Comparison of ENCODE assay signal across 9 cellular contexts in the genomic region with DNA sequence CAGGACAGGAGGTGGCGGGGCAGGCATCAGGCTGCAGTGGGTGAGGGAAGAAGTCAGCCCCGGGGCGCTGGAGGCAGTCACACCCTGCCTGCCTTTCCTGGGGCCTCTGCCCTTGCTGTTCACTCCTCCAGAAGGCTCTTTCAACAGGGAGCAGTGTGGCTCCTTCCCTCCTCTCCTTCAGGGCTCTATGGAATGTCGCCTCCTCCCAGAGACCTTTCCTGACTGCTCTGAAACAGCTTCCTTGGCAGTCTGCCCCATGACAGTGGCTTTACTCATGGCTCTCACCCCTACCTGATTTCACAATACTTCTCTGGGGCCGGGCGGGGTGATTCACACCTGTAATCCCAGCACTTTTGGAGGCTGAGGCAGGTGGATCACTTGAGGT. TPM values are rescaled to one million over a fixed set of nuclear protein-coding genes. Genes with fewer than 3 reads are reported as not detected.
DNase-seq lines count a peak whose midpoint lies in the region; ATAC-seq, FAIRE-seq and TF ChIP-seq lines count a peak whose summit lies in the region.
"Had no signal": no experiment of that assay in that cellular context is flagged by ENCODE, and none has a peak within 500 bp of the region (broad histone marks: within the 10 kb centered on the region; RNA-seq: fewer than 3 reads in every experiment).

No MANE protein-coding gene starts in this region.

- SMC1A ChIA-PET in GM12878 (lab: Charles Lee; ENCODE audit: uncharacterized antibody, unreplicated experiment): interaction anchor here (1.3 to 1.9 kb wide), 2 partner anchors 10 to 16 kb away, joined by 3 to 10 read pairs; no protein-coding TSS in a partner anchor

- no peak overlapping the region for H4K8ac ChIP-seq in mesenchymal stem cell (ENCODE audit: low read length)

- peak in 3 of 10 experiments; percentile 43 to 55 (median 49) for DNase-seq in CD4-positive, alpha-beta T cell
- no peak for DNase-seq in GM12878 (ENCODE audit: low read depth, low spot score)
- peak; percentile 90 for DNase-seq in mesenchymal stem cell
- no peak for DNase-seq in Karpas-422
- no peak for DNase-seq in cerebellar cortex (ENCODE audit: low spot score)
- DNase-seq in A673 (ENCODE audit: low spot score): no peak

- no peak overlapping the region for H3K4me2 ChIP-seq in OCI-LY1 (ENCODE audit: low read length)
- no peak overlapping the region; the same call in 1 of the 2 replicates for H3K4me2 ChIP-seq in GM12878 (ENCODE audit: control insufficient read depth, insufficient read depth)
- H3K4me2 ChIP-seq in mesenchymal stem cell (ENCODE audit: low read length, poor library complexity, severe bottlenecking): peak overlapping the region; percentile 4
- H3K4me2 ChIP-seq in Karpas-422 (ENCODE audit: low read depth, low read length, poor library complexity, severe bottlenecking): no peak overlapping the region

- peak overlapping the region in 1 of 2 experiments; percentile 68 for H3K18ac ChIP-seq in mesenchymal stem cell (ENCODE audit: low read depth in 1 of 2, low read length in 2 of 2)

- FAIRE-seq in GM12878 (lab: Jason Lieb, UNC): no peak
- FAIRE-seq: endometrium had no signal

- 59% methylated on average over 6 of the region's 6 CpGs for WGBS in GM12878 (ENCODE audit: insufficient coverage, insufficient replicate concordance, low lambda C conversion rate, missing lambda C conversion rate)
- 39% methylated on average over 6 of the region's 6 CpGs for WGBS in mesenchymal stem cell

- no peak overlapping the region for H2AK5ac ChIP-seq in mesenchymal stem cell (ENCODE audit: low read length, severe bottlenecking)

- H2BK120ac ChIP-seq in mesenchymal stem cell (ENCODE audit: low read depth, low read length): no peak overlapping the region

- TF ChIP-seq CTCF in CD4-positive, alpha-beta T cell (IDR thresholded peaks at IDR 0.05): no peak
- TF ChIP-seq CTCF in OCI-LY1 (IDR thresholded peaks at IDR 0.05; ENCODE audit: low read length) (no peak), GM12878 (IDR thresholded peaks at IDR 0.05 in 2 of 3, conservative IDR thresholded peaks at IDR 0.05 in 1 of 3; ENCODE audit: control insufficient read depth in 2 of 3, extremely low read depth in 1 of 3, insufficient read depth in 1 of 3, low read depth in 3 of 3, low read length in 3 of 3) (no peak), A673 (conservative IDR thresholded peaks at IDR 0.05; ENCODE audit: low read depth, low read length) (no peak)

- TF ChIP-seq RAD21 in GM12878 (IDR thresholded peaks at IDR 0.05; ENCODE audit: insufficient read depth, low read depth, low read length): no peak

- H3K4me3 ChIP-seq in OCI-LY1 (ENCODE audit: low read depth, low read length, poor library complexity, severe bottlenecking): no peak overlapping the region
- no peak overlapping the region for H3K4me3 ChIP-seq in GM12878
- no peak overlapping the region for H3K4me3 ChIP-seq in mesenchymal stem cell (ENCODE audit: insufficient read depth in 1 of 2, low read depth in 1 of 2, low read length in 2 of 2)
- H3K4me3 ChIP-seq in Karpas-422 (ENCODE audit: low read length): no peak overlapping the region
- no peak overlapping the region for H3K4me3 ChIP-seq in A673 (ENCODE audit: low read depth, low read length, poor library complexity, severe bottlenecking)

- H3K36me3 ChIP-seq in OCI-LY1 (ENCODE audit: insufficient read depth, low read length): peaks cover 5% of the 10 kb centered on the region; the same call in 1 of the 2 replicates
- peaks cover 3 to 10% of the 10 kb centered on the region in 2 experiments; a peak in 2 of 4 replicates for H3K36me3 ChIP-seq in GM12878 (ENCODE audit: control insufficient read depth in 2 of 2, insufficient read depth in 2 of 2, low read length in 1 of 2)
- peaks cover 0 to 25% of the 10 kb centered on the region in 2 experiments for H3K36me3 ChIP-seq in mesenchymal stem cell (ENCODE audit: control insufficient read depth in 1 of 2, insufficient read depth in 2 of 2, low read depth in 1 of 2, low read length in 2 of 2)
- H3K36me3 ChIP-seq in Karpas-422 (ENCODE audit: insufficient read depth, low read length): no peaks in the 10 kb centered on the region
- no peaks in the 10 kb centered on the region for H3K36me3 ChIP-seq in A673 (ENCODE audit: insufficient read depth, low read length, poor library complexity, severe bottlenecking)

- ATAC-seq in CD4-positive, alpha-beta T cell (ENCODE audit: poor library complexity): peak; percentile 8
- ATAC-seq in GM12878 (no peak), GM21381 (IDR thresholded peaks at IDR 0.05; ENCODE audit: unreplicated experiment) (no peak)

- peaks cover 28% of the 10 kb centered on the region for H3K79me1 ChIP-seq in mesenchymal stem cell (replicated peaks; ENCODE audit: low read length, poor library complexity, severe bottlenecking)

- H3K9me3 ChIP-seq in CD4-positive, alpha-beta T cell (ENCODE audit: control insufficient read depth, low read length): no peaks in the 10 kb centered on the region
- H3K9me3 ChIP-seq in OCI-LY1 (ENCODE audit: low read length) (no peaks in the 10 kb centered on the region), GM12878 (replicated peaks; ENCODE audit: control insufficient read depth, insufficient read depth, low read length) (no peaks in the 10 kb centered on the region), mesenchymal stem cell (ENCODE audit: control insufficient read depth, low read length) (no peaks in the 10 kb centered on the region), Karpas-422 (ENCODE audit: low read length) (no peaks in the 10 kb centered on the region), A673 (ENCODE audit: low read depth, low read length, poor library complexity, severe bottlenecking) (no peaks in the 10 kb centered on the region)

- intact Hi-C loops in CD4-positive, alpha-beta T cell (cut with DNase I, micrococcal nuclease): loop anchor here in 1 of 2 experiments (2.0 to 10.0 kb wide), 3 partner anchors 16 to 252 kb away; no protein-coding TSS in a partner anchor
- intact Hi-C loops in GM12878 (cut with micrococcal nuclease; ENCODE audit: unreplicated experiment): no loop called here
- intact Hi-C loops in A673 (cut with micrococcal nuclease; ENCODE audit: unreplicated experiment): no loop called here

- H3K23ac ChIP-seq in mesenchymal stem cell (ENCODE audit: low read length in 2 of 2): no peak overlapping the region

- no peak overlapping the region for H2BK15ac ChIP-seq in mesenchymal stem cell (ENCODE audit: low read depth, poor library complexity, severe bottlenecking)

- H3K9me3 Mint-ChIP-seq in CD4-positive, alpha-beta T cell: no peaks in the 10 kb centered on the region

- H2BK5ac ChIP-seq in mesenchymal stem cell (ENCODE audit: low read depth, low read length, poor library complexity, severe bottlenecking): no peak overlapping the region

- H3F3A ChIP-seq in OCI-LY1 (ENCODE audit: insufficient read depth, low read length): no peaks in the 10 kb centered on the region

- BruUV-seq in GM12878 (replicated peaks; lab: Mats Ljungman, UMichigan): no TSS peak
- no TSS peak for BruUV-seq in A673 (replicated peaks; lab: Mats Ljungman, UMichigan)

- peaks cover 84% of the 10 kb centered on the region for H3K36me3 Mint-ChIP-seq in CD4-positive, alpha-beta T cell (ENCODE audit: low read depth)

- peak overlapping the region in 1 of 2 experiments; percentile 47 for H2BK12ac ChIP-seq in mesenchymal stem cell (ENCODE audit: low read length in 2 of 2)

- no peaks in the 10 kb centered on the region for H3K79me2 ChIP-seq in OCI-LY1 (ENCODE audit: insufficient read depth, low read length)
- H3K79me2 ChIP-seq in GM12878 (ENCODE audit: control insufficient read depth, insufficient read depth, low read length): peaks cover 78% of the 10 kb centered on the region
- no peaks in the 10 kb centered on the region for H3K79me2 ChIP-seq in Karpas-422 (ENCODE audit: low read length)

- H4K91ac ChIP-seq in mesenchymal stem cell (ENCODE audit: low read length): peak overlapping the region; percentile 9

- H4K20me1 ChIP-seq in OCI-LY1 (ENCODE audit: insufficient read depth, low read length) (no peaks in the 10 kb centered on the region), GM12878 (ENCODE audit: control insufficient read depth, insufficient read depth) (no peaks in the 10 kb centered on the region), Karpas-422 (ENCODE audit: insufficient read depth, low read depth, low read length) (peaks cover 9% of the 10 kb centered on the region; the same call in 1 of the 2 replicates)

- no peak overlapping the region for H2AFZ ChIP-seq in OCI-LY1 (ENCODE audit: low read length)
- no peak overlapping the region for H2AFZ ChIP-seq in GM12878 (ENCODE audit: control insufficient read depth, low read depth, low read length)
- no peak overlapping the region for H2AFZ ChIP-seq in mesenchymal stem cell (ENCODE audit: low read depth, low read length)
- H2AFZ ChIP-seq in Karpas-422 (ENCODE audit: low read length): no peak overlapping the region

- H3K4me1 ChIP-seq in OCI-LY1 (ENCODE audit: insufficient read depth, low read length, severe bottlenecking): peaks cover 74% of the 10 kb centered on the region
- peaks cover 82% of the 10 kb centered on the region for H3K4me1 ChIP-seq in GM12878 (ENCODE audit: control insufficient read depth, insufficient read depth, low read length)
- H3K4me1 ChIP-seq in mesenchymal stem cell (ENCODE audit: control insufficient read depth, insufficient read depth, low read depth, low read length): peaks cover 40% of the 10 kb centered on the region
- peaks cover 28% of the 10 kb centered on the region for H3K4me1 ChIP-seq in Karpas-422 (ENCODE audit: low read length)
- H3K4me1 ChIP-seq in A673 (ENCODE audit: insufficient read depth, low read length, poor library complexity, severe bottlenecking): peaks cover 11% of the 10 kb centered on the region

- CTCF ChIA-PET in CD4-positive, alpha-beta T cell (lab: Charles Lee): interaction anchor here (1.2 to 6.7 kb wide), 2 partner anchors 8 to 10 kb away, joined by 3 to 166 read pairs; a partner anchor contains a TSS
- CTCF ChIA-PET in GM12878 (lab: Yijun Ruan, JAX) (interaction anchor here (1.0 to 16.2 kb wide), 4 partner anchors 8 to 25 kb away, joined by 3 to 492 read pairs (median 6); no protein-coding TSS in a partner anchor), A673 (lab: Charles Lee) (interaction anchor here (0.5 kb wide), 1 partner anchor 292 kb away, joined by 3 read pairs; no protein-coding TSS in a partner anchor)

- no peak for TF ChIP-seq POLR2A in GM12878 (IDR thresholded peaks at IDR 0.05; ENCODE audit: low read depth, low read length)

- peak overlapping the region; percentile 97 for H3K27ac Mint-ChIP-seq in CD4-positive, alpha-beta T cell

- H3K14ac ChIP-seq in mesenchymal stem cell (ENCODE audit: low read length in 2 of 2): peak overlapping the region in 1 of 2 experiments; percentile 83

- H3K9ac ChIP-seq in OCI-LY1 (ENCODE audit: low read length): no peak overlapping the region
- H3K9ac ChIP-seq in GM12878 (ENCODE audit: control insufficient read depth, insufficient read depth, low read length): no peak overlapping the region; the same call in 1 of the 2 replicates
- no peak overlapping the region for H3K9ac ChIP-seq in mesenchymal stem cell (ENCODE audit: low read length)
- no peak overlapping the region for H3K9ac ChIP-seq in Karpas-422 (ENCODE audit: low read length)

- no peaks in the 10 kb centered on the region for H3K27me3 Mint-ChIP-seq in CD4-positive, alpha-beta T cell

- RAD21 ChIA-PET in GM12878 (lab: Charles Lee; ENCODE audit: unreplicated experiment): no interaction called here

- in situ Hi-C loops in GM12878 (cut with MboI): no loop called here

- H3K9me2 ChIP-seq in OCI-LY1 (ENCODE audit: low read depth, low read length) (no peaks in the 10 kb centered on the region), Karpas-422 (replicated peaks; ENCODE audit: insufficient read depth, low read length) (no peaks in the 10 kb centered on the region)

- no peaks in the 10 kb centered on the region for H3K27me3 ChIP-seq in CD4-positive, alpha-beta T cell (ENCODE audit: control insufficient read depth, insufficient read depth, low read length)
- H3K27me3 ChIP-seq in OCI-LY1 (ENCODE audit: insufficient read depth, low read length) (no peaks in the 10 kb centered on the region), GM12878 (replicated peaks in 1 of 2; ENCODE audit: control insufficient read depth in 2 of 2, insufficient read depth in 2 of 2, low read length in 1 of 2) (no peaks in the 10 kb centered on the region), mesenchymal stem cell (ENCODE audit: control insufficient read depth in 1 of 2, insufficient read depth in 1 of 2, low read length in 2 of 2) (no peaks in the 10 kb centered on the region), Karpas-422 (ENCODE audit: low read length) (no peaks in the 10 kb centered on the region), A673 (replicated peaks; ENCODE audit: insufficient read depth, low read depth, low read length, poor library complexity) (no peaks in the 10 kb centered on the region)

- no peak overlapping the region for H3K4ac ChIP-seq in mesenchymal stem cell (ENCODE audit: low read depth in 1 of 2, low read length in 2 of 2)

- TF ChIP-seq EP300 in GM12878 (IDR thresholded peaks at IDR 0.05; ENCODE audit: borderline replicate concordance in 1 of 2, control insufficient read depth in 1 of 2, low read depth in 2 of 2, low read length in 2 of 2): no peak

- H3K4me3 Mint-ChIP-seq in CD4-positive, alpha-beta T cell: peak overlapping the region; percentile 90

- POLR2A ChIA-PET in CD4-positive, alpha-beta T cell (lab: Charles Lee): interaction anchor here (1.0 to 34.6 kb wide), 3 partner anchors 2 to 138 kb away, joined by 3 to 1869 read pairs (median 1869); a partner anchor contains a TSS
- POLR2A ChIA-PET in GM12878 (lab: Charles Lee): interaction anchor here (0.5 to 6.5 kb wide), 2 partner anchors 6 to 211 kb away, joined by 6 to 114 read pairs; a partner anchor contains a TSS
- POLR2A ChIA-PET in A673 (lab: Charles Lee; ENCODE audit: low non-redundant PET): no interaction called here

- H3K27ac ChIP-seq in CD4-positive, alpha-beta T cell (ENCODE audit: low read depth, low read length): peak overlapping the region; percentile 94
- H3K27ac ChIP-seq in OCI-LY1 (ENCODE audit: low read depth, low read length, poor library complexity, severe bottlenecking) (peak overlapping the region; percentile 91), GM12878 (ENCODE audit: control insufficient read depth, insufficient read depth) (peak overlapping the region; percentile 90), mesenchymal stem cell (ENCODE audit: low read length, poor library complexity, severe bottlenecking) (no peak overlapping the region), Karpas-422 (ENCODE audit: low read length) (no peak overlapping the region), A673 (ENCODE audit: low read depth, low read length, poor library complexity, severe bottlenecking) (no peak overlapping the region)

- peaks cover 93% of the 10 kb centered on the region for H3K4me1 Mint-ChIP-seq in CD4-positive, alpha-beta T cell (ENCODE audit: low read depth)

RNA-seq across cellular contexts. Expression of a gene that starts 7.1 kb away (rescaled TPM):
- total RNA-seq in CD4-positive, alpha-beta T cell: 100 to 1,000 TPM; 155 to 164 TPM
- total RNA-seq in GM12878 (2013; cell fraction: nucleolus; rRNA removed): 111 and 129 TPM in 2 replicates
- total RNA-seq in GM12878 (2014; rRNA removed) (58.0 and 58.8 TPM in 2 replicates), GM12878 (2014; rRNA removed; fragmentation: Illumina TruSeq; extraction: Trizol) (32.8 and 32.9 TPM in 2 replicates), GM12878 (2021) (72.8 and 78.7 TPM in 2 replicates), A673 (2021) (21.1 and 24.3 TPM in 2 replicates)
- 11.6 TPM for polyA plus RNA-seq in GM12878 (2011; ENCODE audit: low read depth)
- polyA plus RNA-seq in GM12878 (2011; rRNA removed) (25.4 and 40.8 TPM in 2 replicates), GM12878 (2014; fragmentation: Illumina TruSeq; extraction: Trizol) (28.5 and 36.5 TPM in 2 replicates), GM12878 (2014; fragmentation: Nextera tagmentation; extraction: Ambion mirVana) (1 to 10 TPM; 6.1 to 6.4 TPM), GM12878 (2014; rRNA removed) (66.1 and 75.8 TPM in 2 replicates), GM12878 (2016; fragmentation: Nextera tagmentation; extraction: Ambion mirVana) (10 to 100 TPM; 38.9 to 40.5 TPM)
- 71.0 and 80.5 TPM in 2 replicates for polyA plus RNA-seq in GM12878 (2011; cell fraction: cytosol; rRNA removed)
- polyA plus RNA-seq in GM12878 (2011; cell fraction: nucleus; rRNA removed): 76.9 and 97.7 TPM in 2 replicates
- polyA plus RNA-seq in GM12878 (2012): 38.5 and 51.6 TPM in 2 replicates
- 45.1 and 66.7 TPM in 2 replicates for polyA minus RNA-seq in GM12878 (2011; rRNA and poly(A)+ RNA removed)
- polyA minus RNA-seq in GM12878 (2011; cell fraction: cytosol; rRNA and poly(A)+ RNA removed): 58.2 and 58.8 TPM in 2 replicates
- 35.3 and 53.2 TPM in 2 replicates for polyA minus RNA-seq in GM12878 (2011; cell fraction: nucleus; rRNA and poly(A)+ RNA removed)
- 15.0 TPM for polyA plus RNA-seq in mesenchymal stem cell (2013, experiment 1 of 2)
- 14.2 TPM for polyA plus RNA-seq in mesenchymal stem cell (2013, experiment 2 of 2)
- total RNA-seq in Karpas-422 (2014; rRNA removed; shearing (Covaris generic); ENCODE audit: low replicate concordance): 7.2 and 17.5 TPM in 2 replicates

RNA-seq across cellular contexts. Expression of a gene that starts 17.4 kb away (rescaled TPM):
- 100 to 1,000 TPM; 146 to 151 TPM for total RNA-seq in CD4-positive, alpha-beta T cell
- total RNA-seq in GM12878 (2013; cell fraction: nucleolus; rRNA removed): 8.1 and 10.1 TPM in 2 replicates
- total RNA-seq in GM12878 (2014; rRNA removed): 1.8 and 2.1 TPM in 2 replicates
- total RNA-seq in GM12878 (2014; rRNA removed; fragmentation: Illumina TruSeq; extraction: Trizol): 1.3 TPM in 2 replicates
- 15.5 and 17.3 TPM in 2 replicates for total RNA-seq in GM12878 (2021)
- 2.0 TPM for polyA plus RNA-seq in GM12878 (2011; ENCODE audit: low read depth)
- 0.27 and 0.50 TPM in 2 replicates for polyA plus RNA-seq in GM12878 (2011; rRNA removed)
- polyA plus RNA-seq in GM12878 (2011; cell fraction: cytosol; rRNA removed): 0.67 and 0.76 TPM in 2 replicates
- polyA plus RNA-seq in GM12878 (2011; cell fraction: nucleus; rRNA removed): 3.1 and 6.2 TPM in 2 replicates
- 4.3 and 5.9 TPM in 2 replicates for polyA plus RNA-seq in GM12878 (2012)
- 1.7 and 3.6 TPM in 2 replicates for polyA plus RNA-seq in GM12878 (2014; fragmentation: Illumina TruSeq; extraction: Trizol)
- polyA plus RNA-seq in GM12878 (2014; fragmentation: Nextera tagmentation; extraction: Ambion mirVana): 1 to 10 TPM in 1 of 2 experiments, under 1 TPM in 1; 0.53 to 1.7 TPM
- polyA plus RNA-seq in GM12878 (2014; rRNA removed): 4.9 and 7.5 TPM in 2 replicates
- polyA plus RNA-seq in GM12878 (2016; fragmentation: Nextera tagmentation; extraction: Ambion mirVana): 1 to 10 TPM; 1.2 to 1.5 TPM
- polyA minus RNA-seq in GM12878 (2011; rRNA and poly(A)+ RNA removed): 1.3 and 1.4 TPM in 2 replicates
- polyA minus RNA-seq in GM12878 (2011; cell fraction: cytosol; rRNA and poly(A)+ RNA removed): 2.3 and 3.3 TPM in 2 replicates
- 1.6 and 3.5 TPM in 2 replicates for polyA minus RNA-seq in GM12878 (2011; cell fraction: nucleus; rRNA and poly(A)+ RNA removed)
- polyA plus RNA-seq in mesenchymal stem cell (2013, experiment 1 of 2): 10.4 TPM
- 9.3 TPM for polyA plus RNA-seq in mesenchymal stem cell (2013, experiment 2 of 2)
- 2.1 and 2.3 TPM in 2 replicates for total RNA-seq in Karpas-422 (2014; rRNA removed; shearing (Covaris generic); ENCODE audit: low replicate concordance)
- 23.8 and 24.5 TPM in 2 replicates for total RNA-seq in A673 (2021)

Comparison
In these comparisons a context has a peak if more than half of its experiments do, and no peak if none do; other contexts are left out.
1. H3K27ac ChIP-seq: peak in CD4-positive, alpha-beta T cell (single experiment), OCI-LY1 (single experiment) and GM12878 (single experiment); none in mesenchymal stem cell (single experiment), Karpas-422 (single experiment) and A673 (single experiment).